1 cellular context compared by ENCODE assay signal in the genomic region with DNA sequence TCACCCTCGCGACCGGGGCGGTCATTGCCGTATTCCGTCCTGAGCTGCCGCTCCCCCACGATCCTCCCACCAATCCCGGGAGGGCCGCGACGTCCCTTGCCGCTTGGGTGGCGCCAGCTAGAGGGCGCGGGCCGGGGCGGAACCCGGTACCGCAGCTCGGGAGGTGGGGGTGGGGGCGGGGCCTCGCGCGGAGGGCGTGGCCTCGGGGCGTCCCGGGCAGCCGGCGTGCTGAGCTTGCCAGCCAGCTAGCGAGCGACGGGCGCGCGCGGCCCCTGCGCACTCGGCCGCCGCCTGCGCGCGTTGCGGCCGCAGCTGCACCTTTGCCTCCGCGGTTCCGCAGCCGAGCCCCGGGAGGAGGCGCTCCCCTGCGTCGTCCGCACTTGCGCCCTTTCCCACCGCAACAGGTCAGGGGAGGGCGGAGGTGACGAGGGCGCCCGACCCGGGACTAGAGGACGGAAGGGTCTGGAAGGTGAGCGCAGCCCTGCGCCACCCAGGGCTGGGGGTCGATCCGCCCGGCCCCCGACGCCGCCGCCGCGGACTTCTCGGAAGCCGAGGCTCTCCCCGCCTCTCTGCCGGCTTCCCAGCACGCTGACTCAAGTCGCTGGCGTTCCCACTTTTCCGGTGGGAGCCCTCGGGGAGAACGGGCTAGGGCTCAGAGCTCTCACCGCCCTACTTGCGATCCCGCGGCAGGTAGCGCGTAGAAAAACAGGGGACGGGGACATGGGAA.
TF ChIP-seq lines count a peak whose summit lies in the region.

A gene with protein sequence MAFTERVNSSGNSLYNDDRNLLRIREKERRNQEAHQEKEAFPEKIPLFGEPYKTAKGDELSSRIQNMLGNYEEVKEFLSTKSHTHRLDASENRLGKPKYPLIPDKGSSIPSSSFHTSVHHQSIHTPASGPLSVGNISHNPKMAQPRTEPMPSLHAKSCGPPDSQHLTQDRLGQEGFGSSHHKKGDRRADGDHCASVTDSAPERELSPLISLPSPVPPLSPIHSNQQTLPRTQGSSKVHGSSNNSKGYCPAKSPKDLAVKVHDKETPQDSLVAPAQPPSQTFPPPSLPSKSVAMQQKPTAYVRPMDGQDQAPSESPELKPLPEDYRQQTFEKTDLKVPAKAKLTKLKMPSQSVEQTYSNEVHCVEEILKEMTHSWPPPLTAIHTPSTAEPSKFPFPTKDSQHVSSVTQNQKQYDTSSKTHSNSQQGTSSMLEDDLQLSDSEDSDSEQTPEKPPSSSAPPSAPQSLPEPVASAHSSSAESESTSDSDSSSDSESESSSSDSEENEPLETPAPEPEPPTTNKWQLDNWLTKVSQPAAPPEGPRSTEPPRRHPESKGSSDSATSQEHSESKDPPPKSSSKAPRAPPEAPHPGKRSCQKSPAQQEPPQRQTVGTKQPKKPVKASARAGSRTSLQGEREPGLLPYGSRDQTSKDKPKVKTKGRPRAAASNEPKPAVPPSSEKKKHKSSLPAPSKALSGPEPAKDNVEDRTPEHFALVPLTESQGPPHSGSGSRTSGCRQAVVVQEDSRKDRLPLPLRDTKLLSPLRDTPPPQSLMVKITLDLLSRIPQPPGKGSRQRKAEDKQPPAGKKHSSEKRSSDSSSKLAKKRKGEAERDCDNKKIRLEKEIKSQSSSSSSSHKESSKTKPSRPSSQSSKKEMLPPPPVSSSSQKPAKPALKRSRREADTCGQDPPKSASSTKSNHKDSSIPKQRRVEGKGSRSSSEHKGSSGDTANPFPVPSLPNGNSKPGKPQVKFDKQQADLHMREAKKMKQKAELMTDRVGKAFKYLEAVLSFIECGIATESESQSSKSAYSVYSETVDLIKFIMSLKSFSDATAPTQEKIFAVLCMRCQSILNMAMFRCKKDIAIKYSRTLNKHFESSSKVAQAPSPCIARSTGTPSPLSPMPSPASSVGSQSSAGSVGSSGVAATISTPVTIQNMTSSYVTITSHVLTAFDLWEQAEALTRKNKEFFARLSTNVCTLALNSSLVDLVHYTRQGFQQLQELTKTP (plus strand): TSS at position 240 of the 727 bp plus-strand sequence. CDS start 13,523 bp downstream, outside the sequence.

TF ChIP-seq in IMR-90, 13 proteins besides CTCF, POLR2A, EP300 and RAD21:
- TF ChIP-seq MAZ (IDR thresholded peaks at IDR 0.05; ENCODE audit: borderline replicate concordance, low read depth, low read length) (peak; percentile 76; the same call in 1 of the 2 replicates), BHLHE40 (IDR thresholded peaks at IDR 0.05; ENCODE audit: low read depth, low read length) (peak; percentile 19), SMC3 (IDR thresholded peaks at IDR 0.05; ENCODE audit: low read depth, low read length) (no peak; the same call in 1 of the 2 replicates), NFE2L2 (IDR thresholded peaks at IDR 0.05; ENCODE audit: low read depth, low read length) (no peak), RFX5 (IDR thresholded peaks at IDR 0.05; ENCODE audit: low read depth, low read length) (no peak), CHD1 (IDR thresholded peaks at IDR 0.05; ENCODE audit: low read depth, low read length) (no peak), RCOR1 (IDR thresholded peaks at IDR 0.05; ENCODE audit: insufficient replicate concordance, low read length) (no peak), MXI1 (IDR thresholded peaks at IDR 0.05; ENCODE audit: borderline replicate concordance, low read depth, low read length) (0 out of 2 replicates have a peak, but pooled peaks have one; percentile 11), MAFK (IDR thresholded peaks at IDR 0.05; ENCODE audit: low read depth, low read length) (no peak)
- TF ChIP-seq, protein P1, sequence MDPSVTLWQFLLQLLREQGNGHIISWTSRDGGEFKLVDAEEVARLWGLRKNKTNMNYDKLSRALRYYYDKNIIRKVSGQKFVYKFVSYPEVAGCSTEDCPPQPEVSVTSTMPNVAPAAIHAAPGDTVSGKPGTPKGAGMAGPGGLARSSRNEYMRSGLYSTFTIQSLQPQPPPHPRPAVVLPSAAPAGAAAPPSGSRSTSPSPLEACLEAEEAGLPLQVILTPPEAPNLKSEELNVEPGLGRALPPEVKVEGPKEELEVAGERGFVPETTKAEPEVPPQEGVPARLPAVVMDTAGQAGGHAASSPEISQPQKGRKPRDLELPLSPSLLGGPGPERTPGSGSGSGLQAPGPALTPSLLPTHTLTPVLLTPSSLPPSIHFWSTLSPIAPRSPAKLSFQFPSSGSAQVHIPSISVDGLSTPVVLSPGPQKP (IDR thresholded peaks at IDR 0.05; ENCODE audit: borderline replicate concordance, low read depth, low read length), result no peak
